17 cellular contexts compared by ENCODE assay signal in genomic region chr1:51963592-51964308, GRCh38. TPM values are rescaled to one million over a fixed set of nuclear protein-coding genes. Genes with fewer than 3 reads are reported as not detected.
DNase-seq lines count a peak whose midpoint lies in the region; TF ChIP-seq lines count a peak whose summit lies in the region.
"Had no signal": no experiment of that assay in that cellular context is flagged by ENCODE, and none has a peak within 500 bp of the region (broad histone marks: within the 10 kb centered on the region; RNA-seq: fewer than 3 reads in every experiment).

No MANE protein-coding gene starts in this region.

- peaks cover 34% of the 10 kb centered on the region for H3K4me1 Mint-ChIP-seq in endodermal cell
- H3K4me1 Mint-ChIP-seq: activated naive CD8-positive, alpha-beta T cell treated with anti-CD3 and anti-CD28 coated beads for 36 hours; immature natural killer cell had no signal

- H3K9ac ChIP-seq in HUES48 (ENCODE audit: low read depth, low read length): no peak overlapping the region
- peak overlapping the region; percentile 36 for H3K9ac ChIP-seq in endodermal cell (ENCODE audit: extremely low read depth, low read length, poor library complexity, severe bottlenecking)

- no peak for TF ChIP-seq CTCF in OCI-LY7 (conservative IDR thresholded peaks at IDR 0.05; ENCODE audit: low read length)
- TF ChIP-seq CTCF in endodermal cell (conservative IDR thresholded peaks at IDR 0.05): no peak
- TF ChIP-seq CTCF in sigmoid colon (IDR thresholded peaks at IDR 0.05): no peak
- no peak for TF ChIP-seq CTCF in ovary (IDR thresholded peaks at IDR 0.05)

- no TSS peak for BruUV-seq in OCI-LY7 (replicated peaks; lab: Mats Ljungman, UMichigan)

- no peaks in the 10 kb centered on the region for H3K27me3 Mint-ChIP-seq in endodermal cell (ENCODE audit: insufficient read depth)
- H3K27me3 Mint-ChIP-seq: activated naive CD8-positive, alpha-beta T cell treated with anti-CD3 and anti-CD28 coated beads for 36 hours had no signal

- H3K9me3 ChIP-seq in HUES48 (ENCODE audit: control insufficient read depth, insufficient read depth, low read length) (no peaks in the 10 kb centered on the region), OCI-LY7 (ENCODE audit: low read length) (no peaks in the 10 kb centered on the region), endodermal cell (ENCODE audit: control insufficient read depth, low read length) (peaks cover 7% of the 10 kb centered on the region), sigmoid colon (no peaks in the 10 kb centered on the region), ovary (no peaks in the 10 kb centered on the region)
- H3K9me3 ChIP-seq: esophagus muscularis mucosa, suprapubic skin had no signal

- H4K20me1 ChIP-seq in OCI-LY7 (ENCODE audit: insufficient read depth, low read length): no peaks in the 10 kb centered on the region

- H3K4me1 ChIP-seq in HUES48 (ENCODE audit: control insufficient read depth, insufficient read depth, low read length) (peaks cover 16% of the 10 kb centered on the region; the same call in 1 of the 2 replicates), OCI-LY7 (ENCODE audit: insufficient read depth, low read length, poor library complexity, severe bottlenecking) (peaks cover 24% of the 10 kb centered on the region), endodermal cell (ENCODE audit: control insufficient read depth, insufficient read depth, low read length) (peaks cover 26% of the 10 kb centered on the region), sigmoid colon (no peaks in the 10 kb centered on the region), ovary (ENCODE audit: insufficient read depth) (no peaks in the 10 kb centered on the region)
- H3K4me1 ChIP-seq: esophagus muscularis mucosa, suprapubic skin had no signal

- no peak for TF ChIP-seq POLR2A in sigmoid colon (IDR thresholded peaks at IDR 0.05)
- TF ChIP-seq POLR2A in ovary (IDR thresholded peaks at IDR 0.05): no peak

- no peaks in the 10 kb centered on the region for H3K9me2 ChIP-seq in OCI-LY7 (ENCODE audit: insufficient read depth, low read length)

- no peaks in the 10 kb centered on the region for H3K79me2 ChIP-seq in OCI-LY7 (ENCODE audit: insufficient read depth, low read depth, low read length)

- peak; percentile 49 for DNase-seq in NCI-H1436 treated with DMSO at 0.1 percent for 48 hours (lab: John Stamatoyannopoulos, UW)
- peak; percentile 44 for DNase-seq in OCI-LY7 (ENCODE audit: low spot score)
- DNase-seq in endodermal cell: no peak
- DNase-seq in sigmoid colon: no peak
- no peak for DNase-seq in glomerular visceral epithelial cell (ENCODE audit: extremely low spot score)
- DNase-seq in ovary: no peak
- DNase-seq: activated naive CD8-positive, alpha-beta T cell treated with anti-CD3 and anti-CD28 coated beads for 36 hours; activated T-cell treated with anti-CD3 and anti-CD28 coated beads, Interleukin-2, amount 50 U/mL, for 24 hours; immature natural killer cell; NCI-H1048; nephron progenitor cell; Right ventricle myocardium superior; T-helper 9 cell had no signal

- no peak overlapping the region for H3K4me3 Mint-ChIP-seq in endodermal cell
- H3K4me3 Mint-ChIP-seq: activated naive CD8-positive, alpha-beta T cell treated with anti-CD3 and anti-CD28 coated beads for 36 hours; activated T-cell treated with anti-CD3 and anti-CD28 coated beads, Interleukin-2, amount 50 U/mL, for 24 hours; immature natural killer cell; nephron progenitor cell had no signal

- H3K36me3 ChIP-seq in HUES48 (ENCODE audit: control insufficient read depth, insufficient read depth, low read length) (peaks cover 59% of the 10 kb centered on the region), OCI-LY7 (ENCODE audit: insufficient read depth, low read length) (no peaks in the 10 kb centered on the region), endodermal cell (ENCODE audit: control insufficient read depth, insufficient read depth, low read length) (peaks cover 38% of the 10 kb centered on the region), sigmoid colon (no peaks in the 10 kb centered on the region), ovary (no peaks in the 10 kb centered on the region)
- H3K36me3 ChIP-seq: esophagus muscularis mucosa, suprapubic skin had no signal

- H3K4me2 ChIP-seq in OCI-LY7 (ENCODE audit: low read length): peak overlapping the region; percentile 40

- no peak overlapping the region for H3K27ac Mint-ChIP-seq in endodermal cell
- H3K27ac Mint-ChIP-seq: activated naive CD8-positive, alpha-beta T cell treated with anti-CD3 and anti-CD28 coated beads for 36 hours; activated T-cell treated with anti-CD3 and anti-CD28 coated beads, Interleukin-2, amount 50 U/mL, for 24 hours; immature natural killer cell; nephron progenitor cell had no signal

- H3K27me3 ChIP-seq in HUES48 (ENCODE audit: control insufficient read depth, insufficient read depth, low read length) (no peaks in the 10 kb centered on the region), endodermal cell (ENCODE audit: control insufficient read depth, insufficient read depth, low read length, poor library complexity, severe bottlenecking) (no peaks in the 10 kb centered on the region), sigmoid colon (peaks cover 0 to 8% (median 5%) of the 10 kb centered on the region in 3 donors), ovary (no peaks in the 10 kb centered on the region)

- H2AFZ ChIP-seq in OCI-LY7 (ENCODE audit: low read length): peak overlapping the region; percentile 93

- peaks cover 33% of the 10 kb centered on the region for H3K36me3 Mint-ChIP-seq in endodermal cell (ENCODE audit: low read depth)
- H3K36me3 Mint-ChIP-seq: activated naive CD8-positive, alpha-beta T cell treated with anti-CD3 and anti-CD28 coated beads for 36 hours; immature natural killer cell had no signal

- TF ChIP-seq EP300 in sigmoid colon (IDR thresholded peaks at IDR 0.05) (no peak), ovary (IDR thresholded peaks at IDR 0.05) (no peak)

- CTCF ChIA-PET in OCI-LY7 (lab: Charles Lee; ENCODE audit: unreplicated experiment): no interaction called here

- intact Hi-C loops in OCI-LY7 (cut with micrococcal nuclease; ENCODE audit: unreplicated experiment): no loop called here
- intact Hi-C loops in sigmoid colon (cut with DNase I): no loop called here
- intact Hi-C loops in ovary (cut with DNase I): no loop called here

- POLR2A ChIA-PET in OCI-LY7 (lab: Charles Lee): interaction anchor here (0.6 kb wide), 2 partner anchors 16 to 85 kb away, joined by 3 to 4 read pairs; no protein-coding TSS in a partner anchor

- no peak overlapping the region for H3K4me3 ChIP-seq in HUES48 (ENCODE audit: low read depth, low read length)
- H3K4me3 ChIP-seq in OCI-LY7 (ENCODE audit: low read depth, low read length, poor library complexity, severe bottlenecking): no peak overlapping the region
- H3K4me3 ChIP-seq in endodermal cell (ENCODE audit: low read length): peak overlapping the region; percentile 32
- no peak overlapping the region for H3K4me3 ChIP-seq in sigmoid colon
- H3K4me3 ChIP-seq in ovary: no peak overlapping the region
- H3K4me3 ChIP-seq: esophagus muscularis mucosa, lung, suprapubic skin had no signal

- H3K27ac ChIP-seq in HUES48 (ENCODE audit: low read depth, low read length): peak overlapping the region; percentile 16
- no peak overlapping the region for H3K27ac ChIP-seq in OCI-LY7 (ENCODE audit: low read depth, low read length, poor library complexity, severe bottlenecking)
- peak overlapping the region; percentile 16 for H3K27ac ChIP-seq in endodermal cell (ENCODE audit: low read depth, low read length)
- no peak overlapping the region for H3K27ac ChIP-seq in sigmoid colon
- no peak overlapping the region for H3K27ac ChIP-seq in ovary
- H3K27ac ChIP-seq: esophagus muscularis mucosa, suprapubic skin had no signal

- H3K9me3 Mint-ChIP-seq in endodermal cell: no peaks in the 10 kb centered on the region
- H3K9me3 Mint-ChIP-seq: activated naive CD8-positive, alpha-beta T cell treated with anti-CD3 and anti-CD28 coated beads for 36 hours; activated T-cell treated with anti-CD3 and anti-CD28 coated beads, Interleukin-2, amount 50 U/mL, for 24 hours; immature natural killer cell had no signal

- 53 to 58% methylated on average over 4 of the region's 4 CpGs for WGBS in endodermal cell (ENCODE audit: insufficient coverage in 1 of 2, insufficient read length in 1 of 2), 2 experiments
- WGBS in sigmoid colon, 2 donors: 55 to 68% methylated on average over 4 of the region's 4 CpGs
- 58 to 65% (median 60%) methylated on average over 4 of the region's 4 CpGs for WGBS in ovary, 3 donors

RNA-seq across cellular contexts. Expression of gene RAB3B, which starts 26.8 kb away (rescaled TPM):
- 0.03 and 0.05 TPM in 2 replicates for total RNA-seq in OCI-LY7 (2014; rRNA removed; shearing (Covaris generic))
- not detected in 2 replicates for total RNA-seq in OCI-LY7 (2022)
- 10 to 100 TPM; 58.1 to 66.0 TPM for total RNA-seq in endodermal cell
- 14.6 TPM for polyA plus RNA-seq in endodermal cell (2013, experiment 1 of 2)
- 16.6 TPM for polyA plus RNA-seq in endodermal cell (2013, experiment 2 of 2)
- 1 to 10 TPM; 1.5 to 4.3 (median 3.5) TPM for total RNA-seq in sigmoid colon
- 1 to 10 TPM; 1.5 to 3.2 (median 2.4) TPM for polyA plus RNA-seq in sigmoid colon
- total RNA-seq in ovary: 1 to 10 TPM; 1.1 to 8.2 (median 4.0) TPM
- 1 to 10 TPM; 1.1 to 1.9 TPM for polyA plus RNA-seq in ovary
- total RNA-seq: Right ventricle myocardium superior had no signal
- polyA plus RNA-seq: immature natural killer cell had no signal

Comparison
In these comparisons a context has a peak if more than half of its experiments do, and no peak if none do; other contexts are left out.
1. H3K27ac ChIP-seq: peak in HUES48 (single experiment) and endodermal cell (single experiment); none in OCI-LY7 (single experiment), sigmoid colon (0 of 4) and ovary (0 of 2).
2. DNase-seq: peak in NCI-H1436 treated with DMSO at 0.1 percent for 48 hours (single experiment) and OCI-LY7 (single experiment); none in endodermal cell (single experiment), sigmoid colon (single experiment), glomerular visceral epithelial cell (single experiment) and ovary (0 of 5).
3. RNA of gene RAB3B, which starts 26.8 kb away (total RNA-seq): 58.1 to 66.0 TPM in endodermal cell; 1.1 to 8.2 TPM in ovary, 1.5 to 4.3 TPM in sigmoid colon and 0.03 to 0.05 TPM in OCI-LY7; every median in the first group is over 4 times any median in the second.